ENCODE assay signal across 16 cellular contexts in genomic region chr10:118969014-118969413, GRCh38.
DNase-seq lines count a peak whose midpoint lies in the region; ATAC-seq and TF ChIP-seq lines count a peak whose summit lies in the region.
"Had no signal": no experiment of that assay in that cellular context is flagged by ENCODE, and none has a peak within 500 bp of the region (broad histone marks: within the 10 kb centered on the region; RNA-seq: fewer than 3 reads in every experiment).

No MANE protein-coding gene starts in this region.

- POLR2A ChIA-PET in SK-N-SH (lab: Yijun Ruan, JAX): interaction anchor here (1.4 kb wide), 1 partner anchor 9 kb away, joined by 3 read pairs; no protein-coding TSS in a partner anchor

- CTCF ChIA-PET in SK-N-SH (lab: Yijun Ruan, JAX): interaction anchor here (1.3 kb wide), 1 partner anchor 37 kb away, joined by 4 read pairs; no protein-coding TSS in a partner anchor

- H3K4me3 ChIP-seq in SK-N-SH (ENCODE audit: low read depth in 2 of 2, low read length in 1 of 2): no peak overlapping the region
- H3K4me3 ChIP-seq in coronary artery: no peak overlapping the region
- no peak overlapping the region for H3K4me3 ChIP-seq in right lobe of liver
- H3K4me3 ChIP-seq: A549; BLaER1 treated with 17β-estradiol and CSF1 and Interleukin-3, amounts not matched to agents 10 nM and 100 nM; HAP-1 had no signal

- no peak for TF ChIP-seq RAD21 in SK-N-SH (IDR thresholded peaks at IDR 0.05; ENCODE audit: low read length)

- TF ChIP-seq POLR2A in right lobe of liver (IDR thresholded peaks at IDR 0.05): no peak

- WGBS in SK-N-SH (ENCODE audit: low lambda C conversion rate): 79% methylated on average over 5 of the region's 5 CpGs
- 77% methylated on average over 5 of the region's 5 CpGs for WGBS in right lobe of liver (ENCODE audit: insufficient coverage, low coverage, low lambda C conversion rate, missing lambda C conversion rate)

- no peak overlapping the region for H3K4me3 Mint-ChIP-seq in mesothelial cell of epicardium
- H3K4me3 Mint-ChIP-seq: B cell; CD8-positive, alpha-beta T cell had no signal

- no peak overlapping the region for H2AFZ ChIP-seq in SK-N-SH (ENCODE audit: low read depth)

- H3F3A ChIP-seq in SK-N-SH (replicated peaks; ENCODE audit: insufficient read depth): no peaks in the 10 kb centered on the region

- H3K79me2 ChIP-seq in SK-N-SH (ENCODE audit: insufficient read depth): no peaks in the 10 kb centered on the region

- TF ChIP-seq CTCF in SK-N-SH (IDR thresholded peaks at IDR 0.05) (no peak), coronary artery (IDR thresholded peaks at IDR 0.05) (no peak), mesothelial cell of epicardium (IDR thresholded peaks at IDR 0.05; ENCODE audit: unreplicated experiment) (no peak), right lobe of liver (IDR thresholded peaks at IDR 0.05) (no peak)

- H3K4me1 ChIP-seq in SK-N-SH (ENCODE audit: control insufficient read depth in 1 of 2, insufficient read depth in 2 of 2, low read depth in 1 of 2, low read length in 1 of 2) (peaks cover 0 to 28% of the 10 kb centered on the region in 2 experiments; a peak in 1 of 4 replicates), right lobe of liver (no peaks in the 10 kb centered on the region)
- H3K4me1 ChIP-seq: HAP-1 had no signal

- H3K27ac ChIP-seq in SK-N-SH (ENCODE audit: low read depth in 2 of 2, low read length in 1 of 2) (no peak overlapping the region), coronary artery (no peak overlapping the region), right lobe of liver (no peak overlapping the region)
- H3K27ac ChIP-seq: 22Rv1, A549 had no signal

- H3K27me3 ChIP-seq in SK-N-SH (ENCODE audit: insufficient read depth) (no peaks in the 10 kb centered on the region), right lobe of liver (no peaks in the 10 kb centered on the region)
- H3K27me3 ChIP-seq: BLaER1 treated with 17β-estradiol and CSF1 and Interleukin-3, amounts not matched to agents 10 nM and 100 nM had no signal

- TF ChIP-seq EP300 in SK-N-SH (IDR thresholded peaks at IDR 0.05; ENCODE audit: borderline replicate concordance in 1 of 2, low read depth in 1 of 2, low read length in 1 of 2): no peak

- H3K9me2 ChIP-seq in SK-N-SH: no peaks in the 10 kb centered on the region

- H3K9ac ChIP-seq in SK-N-SH: no peak overlapping the region
- H3K9ac ChIP-seq: BLaER1 treated with 17β-estradiol and CSF1 and Interleukin-3, amounts not matched to agents 10 nM and 100 nM had no signal

- H3K4me1 Mint-ChIP-seq in mesothelial cell of epicardium: peaks cover 35% of the 10 kb centered on the region
- H3K4me1 Mint-ChIP-seq: B cell had no signal

- ATAC-seq in SK-N-SH treated with all-trans-retinoic acid at 6 μM for 48 hours (no peak), HG02642 (IDR thresholded peaks at IDR 0.05; ENCODE audit: poor library complexity, unreplicated experiment) (no peak), right lobe of liver (no peak)
- ATAC-seq: A549; CD8-positive, alpha-beta T cell had no signal

- intact Hi-C loops in right lobe of liver (cut with DNase I): no loop called here

- H3K9me3 Mint-ChIP-seq in mesothelial cell of epicardium: peaks cover 20% of the 10 kb centered on the region

- peak overlapping the region; percentile 81 for H3K27ac Mint-ChIP-seq in mesothelial cell of epicardium
- H3K27ac Mint-ChIP-seq: B cell; CD8-positive, alpha-beta T cell had no signal

- peaks cover 11% of the 10 kb centered on the region for H3K36me3 Mint-ChIP-seq in mesothelial cell of epicardium
- H3K36me3 Mint-ChIP-seq: CD8-positive, alpha-beta T cell had no signal

- H3K4me2 ChIP-seq in SK-N-SH: no peak overlapping the region
- H3K4me2 ChIP-seq: A549 had no signal

- H3K27me3 Mint-ChIP-seq in mesothelial cell of epicardium (ENCODE audit: low read depth): no peaks in the 10 kb centered on the region

- no peaks in the 10 kb centered on the region for H4K20me1 ChIP-seq in SK-N-SH (ENCODE audit: insufficient read depth)
- H4K20me1 ChIP-seq: BLaER1 treated with 17β-estradiol and CSF1 and Interleukin-3, amounts not matched to agents 10 nM and 100 nM had no signal

- H3K9me3 ChIP-seq in SK-N-SH (no peaks in the 10 kb centered on the region), right lobe of liver (no peaks in the 10 kb centered on the region)
- H3K9me3 ChIP-seq: HAP-1 had no signal

- DNase-seq in SK-N-SH (no peak), coronary artery (ENCODE audit: low spot score) (peak; percentile 17), mesothelial cell of epicardium (ENCODE audit: low spot score in 2 of 2, unreplicated experiment in 2 of 2) (no peak), NCI-H748 (lab: John Stamatoyannopoulos, UW; ENCODE audit: unreplicated experiment) (no peak), right lobe of liver (no peak)
- DNase-seq: Calu3; CD8-positive, alpha-beta T cell; DMS79 treated with DMSO at 0.1 percent for 48 hours; GF-D8 had no signal

- H3K36me3 ChIP-seq in SK-N-SH (replicated peaks in 1 of 2; ENCODE audit: control insufficient read depth in 1 of 2, insufficient read depth in 2 of 2, low read length in 1 of 2) (no peaks in the 10 kb centered on the region), right lobe of liver (no peaks in the 10 kb centered on the region)
- H3K36me3 ChIP-seq: BLaER1 treated with 17β-estradiol and CSF1 and Interleukin-3, amounts not matched to agents 10 nM and 100 nM; HAP-1 had no signal

TF ChIP-seq in SK-N-SH treated with all-trans-retinoic acid at 6 μM for 48 hours, 23 proteins besides CTCF, POLR2A, EP300 and RAD21:
- TF ChIP-seq ZFP3 (CRISPR knock-in tag; IDR thresholded peaks at IDR 0.05) (peak; percentile 87), PPARA (CRISPR knock-in tag; IDR thresholded peaks at IDR 0.05; ENCODE audit: borderline replicate concordance) (no peak)

TF ChIP-seq in SK-N-SH, 30 proteins besides CTCF, POLR2A, EP300 and RAD21 (continues in another document):
- TF ChIP-seq ZBTB33 (IDR thresholded peaks at IDR 0.05; ENCODE audit: borderline replicate concordance, low read depth): no peak
- no peak for TF ChIP-seq MXI1 (IDR thresholded peaks at IDR 0.05; ENCODE audit: low read depth, low read length)
- no peak for TF ChIP-seq YY1 (IDR thresholded peaks at IDR 0.05; ENCODE audit: low read depth)
- TF ChIP-seq SMC3 (IDR thresholded peaks at IDR 0.05; ENCODE audit: low read depth, low read length): no peak
- no peak for TF ChIP-seq FOXJ3 (CRISPR knock-in tag; IDR thresholded peaks at IDR 0.05)
- TF ChIP-seq GABPA (IDR thresholded peaks at IDR 0.05; ENCODE audit: low read depth): no peak
- TF ChIP-seq FOSL2 (IDR thresholded peaks at IDR 0.05; ENCODE audit: borderline replicate concordance, low read depth): no peak
- no peak for TF ChIP-seq GATA2 (CRISPR knock-in tag; IDR thresholded peaks at IDR 0.05)
- TF ChIP-seq MAX (IDR thresholded peaks at IDR 0.05; ENCODE audit: low read depth): no peak
- TF ChIP-seq FOXM1 (IDR thresholded peaks at IDR 0.05; ENCODE audit: low read depth): no peak
- no peak for TF ChIP-seq TEAD4 (IDR thresholded peaks at IDR 0.05; ENCODE audit: borderline replicate concordance, insufficient read depth)
- TF ChIP-seq NRF1 (IDR thresholded peaks at IDR 0.05; ENCODE audit: low read depth, low read length): no peak
- no peak for TF ChIP-seq CHD2 (IDR thresholded peaks at IDR 0.05; ENCODE audit: low read length, partially characterized antibody)
- TF ChIP-seq REST (IDR thresholded peaks at IDR 0.05; ENCODE audit: low read depth, low read length): no peak
